In the genomic region with DNA sequence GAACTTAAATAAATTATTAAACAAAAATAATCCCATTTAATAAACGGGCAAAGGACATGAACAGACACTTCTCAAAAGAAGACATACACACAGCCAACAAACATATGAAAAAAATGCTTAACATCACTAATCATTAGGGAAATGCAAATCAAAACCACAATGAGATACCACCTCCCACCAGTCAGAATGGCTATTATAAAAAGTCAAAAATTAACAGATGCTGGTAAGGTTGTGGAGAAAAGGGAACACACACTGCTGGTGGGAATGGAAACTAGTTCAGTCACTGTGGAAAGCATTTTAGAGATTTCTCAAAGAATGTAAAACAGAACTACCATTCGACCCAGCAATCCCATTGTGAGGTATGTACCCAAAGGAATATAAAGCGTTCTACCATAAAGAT, we compare ENCODE assay signal across 9 cellular contexts. TPM values are rescaled to one million over a fixed set of nuclear protein-coding genes. Genes with fewer than 3 reads are reported as not detected.
"Had no signal": no experiment of that assay in that cellular context is flagged by ENCODE, and none has a peak within 500 bp of the region (broad histone marks: within the 10 kb centered on the region; RNA-seq: fewer than 3 reads in every experiment).

No MANE protein-coding gene starts in this region.

RNA-seq across cellular contexts. Expression of gene SLC10A4, which starts 31.5 kb away (rescaled TPM):
- total RNA-seq: LHCN-M2, MCF 10A, OCI-LY7, PC-9, Right ventricle myocardium inferior, SJCRH30, SK-MEL-5 had no signal

RNA-seq across cellular contexts. Expression of gene ZAR1, which starts 38.4 kb away (rescaled TPM):
- total RNA-seq: LHCN-M2, MCF 10A, NCI-H460, OCI-LY7, PC-9, Right ventricle myocardium inferior, SJCRH30, SK-MEL-5, T-cell had no signal
